12 cellular contexts compared by ENCODE assay signal in the genomic region with DNA sequence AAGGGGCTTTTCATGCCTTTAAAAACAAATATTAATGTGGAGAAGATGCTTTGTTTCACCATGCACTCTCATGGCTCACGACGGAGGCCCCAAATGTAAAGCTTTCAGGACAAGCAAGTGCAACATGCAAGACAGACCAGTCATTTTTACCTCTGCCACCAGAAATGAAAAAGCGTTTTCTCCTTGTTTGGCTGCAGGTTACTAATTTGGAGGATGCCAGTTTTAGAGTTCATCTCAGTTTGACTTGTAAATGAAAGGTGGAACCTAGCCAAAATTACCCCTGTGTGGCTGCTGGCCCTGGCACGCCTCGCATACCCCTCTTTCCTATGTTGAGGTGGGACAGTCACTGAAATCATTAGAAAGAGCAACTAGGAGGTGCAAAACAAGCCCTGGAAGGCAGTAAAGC.
DNase-seq lines count a peak whose midpoint lies in the region; ATAC-seq, FAIRE-seq and TF ChIP-seq lines count a peak whose summit lies in the region.
"Had no signal": no experiment of that assay in that cellular context is flagged by ENCODE, and none has a peak within 500 bp of the region (broad histone marks: within the 10 kb centered on the region; RNA-seq: fewer than 3 reads in every experiment).

No MANE protein-coding gene starts in this region.

- CTCF ChIA-PET in GM12878 (lab: Yijun Ruan, JAX) = interaction anchor here (0.7 to 1.7 kb wide), 7 partner anchors 13 to 145 kb away, joined by 3 to 6 read pairs (median 3); no protein-coding TSS in a partner anchor

- peaks cover 92% of the 10 kb centered on the region for H3K79me2 ChIP-seq in GM12878 (ENCODE audit: control insufficient read depth, insufficient read depth, low read length)

- POLR2A ChIA-PET in GM12878 (lab: Charles Lee) = interaction anchor here (0.7 to 2.2 kb wide), 11 partner anchors 10 to 137 kb away, joined by 3 to 11 read pairs (median 5); no protein-coding TSS in a partner anchor

- peak overlapping the region; percentile 66 for H3K9ac ChIP-seq in GM12878 (ENCODE audit: control insufficient read depth, insufficient read depth, low read length)

- H3K36me3 ChIP-seq in GM12878 (ENCODE audit: control insufficient read depth in 2 of 2, insufficient read depth in 2 of 2, low read length in 1 of 2) = peaks cover 1 to 4% of the 10 kb centered on the region in 2 experiments; a peak in 3 of 4 replicates

- no peak for TF ChIP-seq RAD21 in GM12878 (IDR thresholded peaks at IDR 0.05; ENCODE audit: insufficient read depth, low read depth, low read length)

- H3K27ac ChIP-seq in GM12878 (ENCODE audit: control insufficient read depth, insufficient read depth) = peak overlapping the region; percentile 90

- H3K4me3 ChIP-seq in GM12878 = peak overlapping the region; percentile 29; the same call in 1 of the 2 replicates

- DNase-seq in GM12878 (ENCODE audit: low read depth, low spot score) (peak; percentile 94), putamen (ENCODE audit: low spot score) (no peak), frontal cortex (ENCODE audit: low spot score in 2 of 2) (no peak), amniotic stem cell (lab: John Stamatoyannopoulos, UW) (no peak), CD1c-positive myeloid dendritic cell (ENCODE audit: extremely low spot score) (no peak)
- DNase-seq: activated effector memory CD4-positive, alpha-beta T cell treated with anti-CD3 and anti-CD28 coated beads, Interleukin-2, amount 50 U/mL, for 16 hours; NCI-H2029 had no signal

- SMC1A ChIA-PET in GM12878 (lab: Charles Lee; ENCODE audit: uncharacterized antibody, unreplicated experiment) = interaction anchor here (1.0 to 4.5 kb wide), 22 partner anchors 9 to 137 kb away, joined by 3 to 50 read pairs (median 5); no protein-coding TSS in a partner anchor

- H3K9me3 ChIP-seq in GM12878 (replicated peaks; ENCODE audit: control insufficient read depth, insufficient read depth, low read length) = peaks cover under 1% of the 10 kb centered on the region; the same call in 2 of the 3 replicates

- H3K27me3 ChIP-seq in GM12878 (replicated peaks in 1 of 2; ENCODE audit: control insufficient read depth in 2 of 2, insufficient read depth in 2 of 2, low read length in 1 of 2) = no peaks in the 10 kb centered on the region

- no peak overlapping the region for H2AFZ ChIP-seq in GM12878 (ENCODE audit: control insufficient read depth, low read depth, low read length)

- intact Hi-C loops in GM12878 (cut with micrococcal nuclease; ENCODE audit: unreplicated experiment) = loop anchor here (1.0 kb wide), 1 partner anchor 19 kb away; no protein-coding TSS in a partner anchor

- peak; percentile 25 to 40; a peak in 1 of 4 replicates for TF ChIP-seq EP300 in GM12878 (IDR thresholded peaks at IDR 0.05; ENCODE audit: borderline replicate concordance in 1 of 2, control insufficient read depth in 1 of 2, low read depth in 2 of 2, low read length in 2 of 2)

- WGBS in GM12878 (ENCODE audit: insufficient coverage, insufficient replicate concordance, low lambda C conversion rate, missing lambda C conversion rate) = 0% methylated on average over 5 of the region's 5 CpGs

- ATAC-seq in GM18505 (IDR thresholded peaks at IDR 0.05; ENCODE audit: unreplicated experiment) (peak; percentile 45), GM19395 (IDR thresholded peaks at IDR 0.05; ENCODE audit: unreplicated experiment) (peak; percentile 56), HG02981 (IDR thresholded peaks at IDR 0.05; ENCODE audit: unreplicated experiment) (peak; percentile 44), GM12878 (peak; percentile 75)

- in situ Hi-C loops in GM12878 (cut with MboI) = no loop called here

- TF ChIP-seq POLR2A in GM18505 (IDR thresholded peaks at IDR 0.05; ENCODE audit: borderline replicate concordance, extremely low read depth, insufficient read depth, insufficient read length) (peak; percentile 45), GM12878 (IDR thresholded peaks at IDR 0.05; ENCODE audit: low read depth, low read length) (no peak)

- peak overlapping the region; percentile 87 for H3K4me2 ChIP-seq in GM12878 (ENCODE audit: control insufficient read depth, insufficient read depth)

- H4K20me1 ChIP-seq in GM12878 (ENCODE audit: control insufficient read depth, insufficient read depth) = no peaks in the 10 kb centered on the region

- peak; percentile 18 for FAIRE-seq in GM12878 (lab: Jason Lieb, UNC)
- no peak for FAIRE-seq in frontal cortex (lab: Jason Lieb, UNC)
- FAIRE-seq: endometrium, islet of Langerhans had no signal

- no TSS peak for BruUV-seq in GM12878 (replicated peaks; lab: Mats Ljungman, UMichigan)

- RAD21 ChIA-PET in GM12878 (lab: Charles Lee; ENCODE audit: unreplicated experiment) = interaction anchor here (0.6 to 5.5 kb wide), 11 partner anchors 11 to 163 kb away, joined by 3 to 51 read pairs (median 3); no protein-coding TSS in a partner anchor

- no peak for TF ChIP-seq CTCF in GM12878 (IDR thresholded peaks at IDR 0.05 in 2 of 3, conservative IDR thresholded peaks at IDR 0.05 in 1 of 3; ENCODE audit: control insufficient read depth in 2 of 3, extremely low read depth in 1 of 3, insufficient read depth in 1 of 3, low read depth in 3 of 3, low read length in 3 of 3)

- H3K4me1 ChIP-seq in GM12878 (ENCODE audit: control insufficient read depth, insufficient read depth, low read length) = peaks cover 81% of the 10 kb centered on the region

TF ChIP-seq in GM12878, 131 proteins besides CTCF, POLR2A, EP300 and RAD21 (continues in another document):
- 0 out of 2 replicates have a peak, but pooled peaks have one; percentile 45 for TF ChIP-seq TCF3 (IDR thresholded peaks at IDR 0.05; ENCODE audit: borderline replicate concordance, insufficient read depth, low read depth, low read length)
- TF ChIP-seq IKZF2 (IDR thresholded peaks at IDR 0.05) = 0 out of 4 replicates have a peak, but pooled peaks of 1 of the 2 experiments have one; percentile 22
- TF ChIP-seq, protein P1, sequence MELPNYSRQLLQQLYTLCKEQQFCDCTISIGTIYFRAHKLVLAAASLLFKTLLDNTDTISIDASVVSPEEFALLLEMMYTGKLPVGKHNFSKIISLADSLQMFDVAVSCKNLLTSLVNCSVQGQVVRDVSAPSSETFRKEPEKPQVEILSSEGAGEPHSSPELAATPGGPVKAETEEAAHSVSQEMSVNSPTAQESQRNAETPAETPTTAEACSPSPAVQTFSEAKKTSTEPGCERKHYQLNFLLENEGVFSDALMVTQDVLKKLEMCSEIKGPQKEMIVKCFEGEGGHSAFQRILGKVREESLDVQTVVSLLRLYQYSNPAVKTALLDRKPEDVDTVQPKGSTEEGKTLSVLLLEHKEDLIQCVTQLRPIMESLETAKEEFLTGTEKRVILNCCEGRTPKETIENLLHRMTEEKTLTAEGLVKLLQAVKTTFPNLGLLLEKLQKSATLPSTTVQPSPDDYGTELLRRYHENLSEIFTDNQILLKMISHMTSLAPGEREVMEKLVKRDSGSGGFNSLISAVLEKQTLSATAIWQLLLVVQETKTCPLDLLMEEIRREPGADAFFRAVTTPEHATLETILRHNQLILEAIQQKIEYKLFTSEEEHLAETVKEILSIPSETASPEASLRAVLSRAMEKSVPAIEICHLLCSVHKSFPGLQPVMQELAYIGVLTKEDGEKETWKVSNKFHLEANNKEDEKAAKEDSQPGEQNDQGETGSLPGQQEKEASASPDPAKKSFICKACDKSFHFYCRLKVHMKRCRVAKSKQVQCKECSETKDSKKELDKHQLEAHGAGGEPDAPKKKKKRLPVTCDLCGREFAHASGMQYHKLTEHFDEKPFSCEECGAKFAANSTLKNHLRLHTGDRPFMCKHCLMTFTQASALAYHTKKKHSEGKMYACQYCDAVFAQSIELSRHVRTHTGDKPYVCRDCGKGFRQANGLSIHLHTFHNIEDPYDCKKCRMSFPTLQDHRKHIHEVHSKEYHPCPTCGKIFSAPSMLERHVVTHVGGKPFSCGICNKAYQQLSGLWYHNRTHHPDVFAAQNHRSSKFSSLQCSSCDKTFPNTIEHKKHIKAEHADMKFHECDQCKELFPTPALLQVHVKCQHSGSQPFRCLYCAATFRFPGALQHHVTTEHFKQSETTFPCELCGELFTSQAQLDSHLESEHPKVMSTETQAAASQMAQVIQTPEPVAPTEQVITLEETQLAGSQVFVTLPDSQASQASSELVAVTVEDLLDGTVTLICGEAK (IDR thresholded peaks at IDR 0.05; ENCODE audit: borderline replicate concordance) = no peak
- TF ChIP-seq BHLHE40 (IDR thresholded peaks at IDR 0.05; ENCODE audit: borderline replicate concordance in 1 of 2, low read depth in 2 of 2, low read length in 1 of 2) = peak in 1 of 2 experiments; percentile 30; a peak in 1 of 4 replicates
- peak in 1 of 2 experiments; percentile 84; a peak in 2 of 4 replicates for TF ChIP-seq SRF (IDR thresholded peaks at IDR 0.05; ENCODE audit: low read depth in 2 of 2, low read length in 2 of 2)
- TF ChIP-seq POLR2AphosphoS5 (IDR thresholded peaks at IDR 0.05; ENCODE audit: low read length) = peak; percentile 41; the same call in 1 of the 2 replicates
- peak; percentile 65 for TF ChIP-seq RUNX3 (IDR thresholded peaks at IDR 0.05; ENCODE audit: low read length)
- TF ChIP-seq TBL1XR1 (IDR thresholded peaks at IDR 0.05; ENCODE audit: low read depth, low read length) = peak; percentile 59; the same call in 1 of the 2 replicates
- TF ChIP-seq MTA2 (IDR thresholded peaks at IDR 0.05; ENCODE audit: low read depth) = no peak
- peak; percentile 81; the same call in 1 of the 2 replicates for TF ChIP-seq ZBED1 (IDR thresholded peaks at IDR 0.05; ENCODE audit: borderline replicate concordance)
- TF ChIP-seq MYB (IDR thresholded peaks at IDR 0.05; ENCODE audit: borderline replicate concordance, low read depth, low read length) = no peak
- TF ChIP-seq NFIC (IDR thresholded peaks at IDR 0.05; ENCODE audit: low read depth, low read length) = peak; percentile 80
- TF ChIP-seq, protein P2, sequence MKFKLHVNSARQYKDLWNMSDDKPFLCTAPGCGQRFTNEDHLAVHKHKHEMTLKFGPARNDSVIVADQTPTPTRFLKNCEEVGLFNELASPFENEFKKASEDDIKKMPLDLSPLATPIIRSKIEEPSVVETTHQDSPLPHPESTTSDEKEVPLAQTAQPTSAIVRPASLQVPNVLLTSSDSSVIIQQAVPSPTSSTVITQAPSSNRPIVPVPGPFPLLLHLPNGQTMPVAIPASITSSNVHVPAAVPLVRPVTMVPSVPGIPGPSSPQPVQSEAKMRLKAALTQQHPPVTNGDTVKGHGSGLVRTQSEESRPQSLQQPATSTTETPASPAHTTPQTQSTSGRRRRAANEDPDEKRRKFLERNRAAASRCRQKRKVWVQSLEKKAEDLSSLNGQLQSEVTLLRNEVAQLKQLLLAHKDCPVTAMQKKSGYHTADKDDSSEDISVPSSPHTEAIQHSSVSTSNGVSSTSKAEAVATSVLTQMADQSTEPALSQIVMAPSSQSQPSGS (IDR thresholded peaks at IDR 0.05; ENCODE audit: low read length) = peak; percentile 69; the same call in 1 of the 2 replicates
- peak; percentile 66 for TF ChIP-seq EED (IDR thresholded peaks at IDR 0.05; ENCODE audit: low read depth)
- 0 out of 2 replicates have a peak, but pooled peaks have one; percentile 39 for TF ChIP-seq PAX5 (IDR thresholded peaks at IDR 0.05; ENCODE audit: borderline replicate concordance, low read depth, low read length)
- TF ChIP-seq MEF2A (IDR thresholded peaks at IDR 0.05; ENCODE audit: insufficient read depth, low read depth, low read length) = peak; percentile 73
